Comparison of ENCODE assay signal across 1 cellular context in genomic region chr2:108615480-108616090, GRCh38.
TF ChIP-seq lines count a peak whose summit lies in the region.

No MANE protein-coding gene starts in this region.

TF ChIP-seq in GM12878, 131 proteins besides CTCF, POLR2A, EP300 and RAD21 (continued from another document):
- no peak for TF ChIP-seq HSF1 (IDR thresholded peaks at IDR 0.05; ENCODE audit: low read depth, low read length)
- TF ChIP-seq PKNOX1 (IDR thresholded peaks at IDR 0.05), result peak; percentile 33; the same call in 1 of the 2 replicates
- TF ChIP-seq SRF (IDR thresholded peaks at IDR 0.05; ENCODE audit: low read depth in 2 of 2, low read length in 2 of 2), result peak in 1 of 2 experiments; percentile 58; a peak in 1 of 4 replicates
